1 cellular context compared by ENCODE assay signal in genomic region chr10:79241990-79242619, GRCh38.
TF ChIP-seq lines count a peak whose summit lies in the region.

No MANE protein-coding gene starts in this region.

TF ChIP-seq in GM12878, 131 proteins besides CTCF, POLR2A, EP300 and RAD21 (continued from another document and continues in another):
- TF ChIP-seq, protein P1, sequence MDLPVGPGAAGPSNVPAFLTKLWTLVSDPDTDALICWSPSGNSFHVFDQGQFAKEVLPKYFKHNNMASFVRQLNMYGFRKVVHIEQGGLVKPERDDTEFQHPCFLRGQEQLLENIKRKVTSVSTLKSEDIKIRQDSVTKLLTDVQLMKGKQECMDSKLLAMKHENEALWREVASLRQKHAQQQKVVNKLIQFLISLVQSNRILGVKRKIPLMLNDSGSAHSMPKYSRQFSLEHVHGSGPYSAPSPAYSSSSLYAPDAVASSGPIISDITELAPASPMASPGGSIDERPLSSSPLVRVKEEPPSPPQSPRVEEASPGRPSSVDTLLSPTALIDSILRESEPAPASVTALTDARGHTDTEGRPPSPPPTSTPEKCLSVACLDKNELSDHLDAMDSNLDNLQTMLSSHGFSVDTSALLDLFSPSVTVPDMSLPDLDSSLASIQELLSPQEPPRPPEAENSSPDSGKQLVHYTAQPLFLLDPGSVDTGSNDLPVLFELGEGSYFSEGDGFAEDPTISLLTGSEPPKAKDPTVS (IDR thresholded peaks at IDR 0.05; ENCODE audit: low read depth, low read length) = no peak
- no peak for TF ChIP-seq PAX8 (IDR thresholded peaks at IDR 0.05)
- peak; percentile 41; the same call in 1 of the 2 replicates for TF ChIP-seq TAF1 (IDR thresholded peaks at IDR 0.05; ENCODE audit: borderline replicate concordance, low read depth, low read length)
- TF ChIP-seq SIX5 (IDR thresholded peaks at IDR 0.05; ENCODE audit: low read depth, low read length, severe bottlenecking) = no peak
- peak; percentile 40; the same call in 1 of the 2 replicates for TF ChIP-seq SPI1 (IDR thresholded peaks at IDR 0.05; ENCODE audit: borderline replicate concordance, insufficient read depth, low read depth, low read length)
- no peak for TF ChIP-seq YY1 (IDR thresholded peaks at IDR 0.05; ENCODE audit: low read depth, low read length)
- TF ChIP-seq SMC3 (IDR thresholded peaks at IDR 0.05; ENCODE audit: borderline replicate concordance, low read length) = peak; percentile 12; the same call in 1 of the 2 replicates
- peak; percentile 83 for TF ChIP-seq EED (IDR thresholded peaks at IDR 0.05; ENCODE audit: low read depth)
- TF ChIP-seq NRF1 (conservative IDR thresholded peaks at IDR 0.05; ENCODE audit: low read depth, low read length) = 0 out of 2 replicates have a peak, but pooled peaks have one; percentile 8
- TF ChIP-seq TCF3 (IDR thresholded peaks at IDR 0.05; ENCODE audit: borderline replicate concordance, insufficient read depth, low read depth, low read length) = peak; percentile 46; the same call in 1 of the 2 replicates
- no peak for TF ChIP-seq MYB (IDR thresholded peaks at IDR 0.05; ENCODE audit: borderline replicate concordance, low read depth, low read length)
- no peak for TF ChIP-seq HDAC2 (IDR thresholded peaks at IDR 0.05)
- TF ChIP-seq, protein P2, sequence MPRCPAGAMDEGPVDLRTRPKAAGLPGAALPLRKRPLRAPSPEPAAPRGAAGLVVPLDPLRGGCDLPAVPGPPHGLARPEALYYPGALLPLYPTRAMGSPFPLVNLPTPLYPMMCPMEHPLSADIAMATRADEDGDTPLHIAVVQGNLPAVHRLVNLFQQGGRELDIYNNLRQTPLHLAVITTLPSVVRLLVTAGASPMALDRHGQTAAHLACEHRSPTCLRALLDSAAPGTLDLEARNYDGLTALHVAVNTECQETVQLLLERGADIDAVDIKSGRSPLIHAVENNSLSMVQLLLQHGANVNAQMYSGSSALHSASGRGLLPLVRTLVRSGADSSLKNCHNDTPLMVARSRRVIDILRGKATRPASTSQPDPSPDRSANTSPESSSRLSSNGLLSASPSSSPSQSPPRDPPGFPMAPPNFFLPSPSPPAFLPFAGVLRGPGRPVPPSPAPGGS (IDR thresholded peaks at IDR 0.05; ENCODE audit: borderline replicate concordance, insufficient read depth, low read depth, low read length, poor library complexity, severe bottlenecking) = peak; percentile 24
- TF ChIP-seq EZH2 (IDR thresholded peaks at IDR 0.05; ENCODE audit: borderline replicate concordance, control insufficient read depth, low read depth, low read length) = no peak
- no peak for TF ChIP-seq CHD1 (IDR thresholded peaks at IDR 0.05; ENCODE audit: low read depth, low read length)
- TF ChIP-seq, protein P3, sequence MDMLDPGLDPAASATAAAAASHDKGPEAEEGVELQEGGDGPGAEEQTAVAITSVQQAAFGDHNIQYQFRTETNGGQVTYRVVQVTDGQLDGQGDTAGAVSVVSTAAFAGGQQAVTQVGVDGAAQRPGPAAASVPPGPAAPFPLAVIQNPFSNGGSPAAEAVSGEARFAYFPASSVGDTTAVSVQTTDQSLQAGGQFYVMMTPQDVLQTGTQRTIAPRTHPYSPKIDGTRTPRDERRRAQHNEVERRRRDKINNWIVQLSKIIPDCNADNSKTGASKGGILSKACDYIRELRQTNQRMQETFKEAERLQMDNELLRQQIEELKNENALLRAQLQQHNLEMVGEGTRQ (IDR thresholded peaks at IDR 0.05; ENCODE audit: borderline replicate concordance, low read depth, low read length) = no peak
- TF ChIP-seq KDM1A (IDR thresholded peaks at IDR 0.05; ENCODE audit: borderline replicate concordance) = no peak
- TF ChIP-seq CBX5 (IDR thresholded peaks at IDR 0.05; ENCODE audit: low read depth) = no peak
- no peak for TF ChIP-seq SREBF2 (IDR thresholded peaks at IDR 0.05; ENCODE audit: low read length)
- no peak for TF ChIP-seq NFIC (IDR thresholded peaks at IDR 0.05; ENCODE audit: low read depth, low read length)
- no peak for TF ChIP-seq HCFC1 (IDR thresholded peaks at IDR 0.05; ENCODE audit: low read length)
- no peak for TF ChIP-seq RUNX3 (IDR thresholded peaks at IDR 0.05; ENCODE audit: low read length)
- no peak for TF ChIP-seq STAT3 (IDR thresholded peaks at IDR 0.05; ENCODE audit: low read depth, low read length)
- TF ChIP-seq ZNF24 (IDR thresholded peaks at IDR 0.05) = no peak
- TF ChIP-seq EGR1 (IDR thresholded peaks at IDR 0.05; ENCODE audit: borderline replicate concordance in 1 of 2, low read depth in 2 of 2, low read length in 2 of 2) = peak; percentile 26 to 96
- TF ChIP-seq IRF5 (IDR thresholded peaks at IDR 0.05; ENCODE audit: borderline replicate concordance) = no peak
- no peak for TF ChIP-seq FOS (IDR thresholded peaks at IDR 0.05; ENCODE audit: borderline replicate concordance, extremely low read depth, insufficient read length)
- peak; percentile 76 for TF ChIP-seq RELA (IDR thresholded peaks at IDR 0.05; ENCODE audit: borderline replicate concordance, partially characterized antibody)
- TF ChIP-seq POLR2AphosphoS5 (IDR thresholded peaks at IDR 0.05; ENCODE audit: low read length) = no peak; the same call in 1 of the 2 replicates
- TF ChIP-seq, protein P4, sequence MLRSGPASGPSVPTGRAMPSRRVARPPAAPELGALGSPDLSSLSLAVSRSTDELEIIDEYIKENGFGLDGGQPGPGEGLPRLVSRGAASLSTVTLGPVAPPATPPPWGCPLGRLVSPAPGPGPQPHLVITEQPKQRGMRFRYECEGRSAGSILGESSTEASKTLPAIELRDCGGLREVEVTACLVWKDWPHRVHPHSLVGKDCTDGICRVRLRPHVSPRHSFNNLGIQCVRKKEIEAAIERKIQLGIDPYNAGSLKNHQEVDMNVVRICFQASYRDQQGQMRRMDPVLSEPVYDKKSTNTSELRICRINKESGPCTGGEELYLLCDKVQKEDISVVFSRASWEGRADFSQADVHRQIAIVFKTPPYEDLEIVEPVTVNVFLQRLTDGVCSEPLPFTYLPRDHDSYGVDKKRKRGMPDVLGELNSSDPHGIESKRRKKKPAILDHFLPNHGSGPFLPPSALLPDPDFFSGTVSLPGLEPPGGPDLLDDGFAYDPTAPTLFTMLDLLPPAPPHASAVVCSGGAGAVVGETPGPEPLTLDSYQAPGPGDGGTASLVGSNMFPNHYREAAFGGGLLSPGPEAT (IDR thresholded peaks at IDR 0.05; ENCODE audit: low read depth) = peak; percentile 64
- peak; percentile 47 to 64; a peak in 2 of 4 replicates for TF ChIP-seq IKZF2 (IDR thresholded peaks at IDR 0.05)
- TF ChIP-seq, protein P5, sequence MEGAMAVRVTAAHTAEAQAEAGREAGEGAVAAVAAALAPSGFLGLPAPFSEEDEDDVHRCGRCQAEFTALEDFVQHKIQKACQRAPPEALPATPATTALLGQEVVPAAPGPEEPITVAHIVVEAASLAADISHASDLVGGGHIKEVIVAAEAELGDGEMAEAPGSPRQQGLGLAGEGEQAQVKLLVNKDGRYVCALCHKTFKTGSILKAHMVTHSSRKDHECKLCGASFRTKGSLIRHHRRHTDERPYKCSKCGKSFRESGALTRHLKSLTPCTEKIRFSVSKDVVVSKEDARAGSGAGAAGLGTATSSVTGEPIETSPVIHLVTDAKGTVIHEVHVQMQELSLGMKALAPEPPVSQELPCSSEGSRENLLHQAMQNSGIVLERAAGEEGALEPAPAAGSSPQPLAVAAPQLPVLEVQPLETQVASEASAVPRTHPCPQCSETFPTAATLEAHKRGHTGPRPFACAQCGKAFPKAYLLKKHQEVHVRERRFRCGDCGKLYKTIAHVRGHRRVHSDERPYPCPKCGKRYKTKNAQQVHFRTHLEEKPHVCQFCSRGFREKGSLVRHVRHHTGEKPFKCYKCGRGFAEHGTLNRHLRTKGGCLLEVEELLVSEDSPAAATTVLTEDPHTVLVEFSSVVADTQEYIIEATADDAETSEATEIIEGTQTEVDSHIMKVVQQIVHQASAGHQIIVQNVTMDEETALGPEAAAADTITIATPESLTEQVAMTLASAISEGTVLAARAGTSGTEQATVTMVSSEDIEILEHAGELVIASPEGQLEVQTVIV (IDR thresholded peaks at IDR 0.05; ENCODE audit: borderline replicate concordance, partially characterized antibody) = no peak
- TF ChIP-seq TBL1XR1 (IDR thresholded peaks at IDR 0.05; ENCODE audit: low read depth, low read length) = no peak
- no peak for TF ChIP-seq SKIL (IDR thresholded peaks at IDR 0.05; ENCODE audit: low read depth, poor library complexity, severe bottlenecking)
- TF ChIP-seq, protein P6, sequence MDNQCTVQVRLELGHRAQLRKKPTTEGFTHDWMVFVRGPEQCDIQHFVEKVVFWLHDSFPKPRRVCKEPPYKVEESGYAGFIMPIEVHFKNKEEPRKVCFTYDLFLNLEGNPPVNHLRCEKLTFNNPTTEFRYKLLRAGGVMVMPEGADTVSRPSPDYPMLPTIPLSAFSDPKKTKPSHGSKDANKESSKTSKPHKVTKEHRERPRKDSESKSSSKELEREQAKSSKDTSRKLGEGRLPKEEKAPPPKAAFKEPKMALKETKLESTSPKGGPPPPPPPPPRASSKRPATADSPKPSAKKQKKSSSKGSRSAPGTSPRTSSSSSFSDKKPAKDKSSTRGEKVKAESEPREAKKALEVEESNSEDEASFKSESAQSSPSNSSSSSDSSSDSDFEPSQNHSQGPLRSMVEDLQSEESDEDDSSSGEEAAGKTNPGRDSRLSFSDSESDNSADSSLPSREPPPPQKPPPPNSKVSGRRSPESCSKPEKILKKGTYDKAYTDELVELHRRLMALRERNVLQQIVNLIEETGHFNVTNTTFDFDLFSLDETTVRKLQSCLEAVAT (IDR thresholded peaks at IDR 0.05) = no peak
- TF ChIP-seq BCL11A (IDR thresholded peaks at IDR 0.05; ENCODE audit: low read depth, low read length) = no peak; the same call in 1 of the 2 replicates
- TF ChIP-seq ZSCAN29 (IDR thresholded peaks at IDR 0.05) = no peak
- no peak for TF ChIP-seq SUPT20H (IDR thresholded peaks at IDR 0.05; ENCODE audit: borderline replicate concordance, control insufficient read depth, low read depth, low read length)
- no peak for TF ChIP-seq MTA3 (IDR thresholded peaks at IDR 0.05; ENCODE audit: borderline replicate concordance, low read length)
- no peak for TF ChIP-seq NR2C2 (IDR thresholded peaks at IDR 0.05; ENCODE audit: borderline replicate concordance, control insufficient read depth, insufficient read length, low read depth)
- no peak for TF ChIP-seq CBFB (IDR thresholded peaks at IDR 0.05; ENCODE audit: low read depth)
- TF ChIP-seq CEBPB (IDR thresholded peaks at IDR 0.05; ENCODE audit: borderline replicate concordance in 1 of 2, low read depth in 2 of 2, low read length in 2 of 2) = no peak
- no peak for TF ChIP-seq GATAD2B (conservative IDR thresholded peaks at IDR 0.05; ENCODE audit: low read depth)
- TF ChIP-seq FOXK2 (IDR thresholded peaks at IDR 0.05) = no peak
- TF ChIP-seq ATF7 (IDR thresholded peaks at IDR 0.05; ENCODE audit: low read depth) = no peak
- peak; percentile 51 to 53; a peak in 1 of 4 replicates for TF ChIP-seq BHLHE40 (IDR thresholded peaks at IDR 0.05; ENCODE audit: borderline replicate concordance in 1 of 2, low read depth in 2 of 2, low read length in 1 of 2)
- no peak for TF ChIP-seq CREB1 (IDR thresholded peaks at IDR 0.05; ENCODE audit: low read depth)
- no peak for TF ChIP-seq RBBP5 (conservative IDR thresholded peaks at IDR 0.05)
- no peak for TF ChIP-seq MEF2A (IDR thresholded peaks at IDR 0.05; ENCODE audit: insufficient read depth, low read depth, low read length)
- no peak for TF ChIP-seq ZNF622 (IDR thresholded peaks at IDR 0.05)
- TF ChIP-seq ZZZ3 (IDR thresholded peaks at IDR 0.05; ENCODE audit: control insufficient read depth, insufficient read length, low read depth) = no peak
- TF ChIP-seq YBX1 (IDR thresholded peaks at IDR 0.05) = no peak
- no peak for TF ChIP-seq TCF7 (IDR thresholded peaks at IDR 0.05; ENCODE audit: borderline replicate concordance)
- TF ChIP-seq SRF (IDR thresholded peaks at IDR 0.05; ENCODE audit: low read depth in 2 of 2, low read length in 2 of 2) = no peak
- TF ChIP-seq, protein P7, sequence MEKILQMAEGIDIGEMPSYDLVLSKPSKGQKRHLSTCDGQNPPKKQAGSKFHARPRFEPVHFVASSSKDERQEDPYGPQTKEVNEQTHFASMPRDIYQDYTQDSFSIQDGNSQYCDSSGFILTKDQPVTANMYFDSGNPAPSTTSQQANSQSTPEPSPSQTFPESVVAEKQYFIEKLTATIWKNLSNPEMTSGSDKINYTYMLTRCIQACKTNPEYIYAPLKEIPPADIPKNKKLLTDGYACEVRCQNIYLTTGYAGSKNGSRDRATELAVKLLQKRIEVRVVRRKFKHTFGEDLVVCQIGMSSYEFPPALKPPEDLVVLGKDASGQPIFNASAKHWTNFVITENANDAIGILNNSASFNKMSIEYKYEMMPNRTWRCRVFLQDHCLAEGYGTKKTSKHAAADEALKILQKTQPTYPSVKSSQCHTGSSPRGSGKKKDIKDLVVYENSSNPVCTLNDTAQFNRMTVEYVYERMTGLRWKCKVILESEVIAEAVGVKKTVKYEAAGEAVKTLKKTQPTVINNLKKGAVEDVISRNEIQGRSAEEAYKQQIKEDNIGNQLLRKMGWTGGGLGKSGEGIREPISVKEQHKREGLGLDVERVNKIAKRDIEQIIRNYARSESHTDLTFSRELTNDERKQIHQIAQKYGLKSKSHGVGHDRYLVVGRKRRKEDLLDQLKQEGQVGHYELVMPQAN (conservative IDR thresholded peaks at IDR 0.05) = no peak
- TF ChIP-seq CBX3 (IDR thresholded peaks at IDR 0.05; ENCODE audit: borderline replicate concordance, low read depth) = no peak
- no peak; the same call in 1 of the 2 replicates for TF ChIP-seq RB1 (IDR thresholded peaks at IDR 0.05; ENCODE audit: borderline replicate concordance)
- no peak for TF ChIP-seq SUZ12 (IDR thresholded peaks at IDR 0.05; ENCODE audit: unreplicated experiment)
- TF ChIP-seq NBN (IDR thresholded peaks at IDR 0.05) = peak; percentile 26
- no peak for TF ChIP-seq ZNF384 (IDR thresholded peaks at IDR 0.05; ENCODE audit: borderline replicate concordance, low read depth, low read length)
